ENCODE assay signal across 1 cellular context in the genomic region with DNA sequence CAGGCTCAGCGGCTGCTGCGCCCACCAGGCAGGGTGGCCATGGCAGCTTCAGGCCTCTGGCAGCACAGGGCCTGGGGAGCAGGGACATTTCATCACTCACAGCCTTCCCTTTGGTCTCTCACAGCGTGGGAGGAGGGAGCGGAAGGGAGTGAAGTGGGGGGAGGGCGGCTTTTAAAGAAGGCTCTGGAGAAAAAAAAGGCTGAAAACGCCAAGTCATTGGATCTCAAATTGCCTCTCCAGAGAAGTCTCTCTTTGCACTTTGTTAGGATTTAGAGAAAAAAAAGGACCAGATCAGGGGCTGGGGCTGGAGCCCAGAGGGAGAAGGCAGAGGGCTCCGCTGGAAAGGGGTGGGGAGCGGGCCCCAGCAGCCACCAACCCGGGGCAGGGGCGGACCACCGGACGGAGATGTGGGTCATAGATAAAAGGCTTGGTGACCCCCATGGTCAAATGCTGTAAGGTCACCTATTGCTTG.
TF ChIP-seq lines count a peak whose summit lies in the region.

No MANE protein-coding gene starts in this region.

TF ChIP-seq in GM23338, 12 proteins besides CTCF, POLR2A, EP300 and RAD21:
- no peak for TF ChIP-seq NANOG (IDR thresholded peaks at IDR 0.05; ENCODE audit: borderline replicate concordance)
